Comparison of ENCODE assay signal across 9 cellular contexts in genomic region chr13:26707122-26708006, GRCh38.
DNase-seq lines count a peak whose midpoint lies in the region; ATAC-seq lines count a peak whose summit lies in the region.
"Had no signal": no experiment of that assay in that cellular context is flagged by ENCODE, and none has a peak within 500 bp of the region (broad histone marks: within the 10 kb centered on the region; RNA-seq: fewer than 3 reads in every experiment).

No MANE protein-coding gene starts in this region.

- no peaks in the 10 kb centered on the region for H3K9me3 Mint-ChIP-seq in activated naive CD4-positive, alpha-beta T cell treated with anti-CD3 and anti-CD28 coated beads, Interleukin-2, amount 10 ng/mL, durations not matched to agents 7 days and 5 days
- H3K9me3 Mint-ChIP-seq: T-helper 1 cell treated with Interleukin-12 subunit alpha and Interleukin-12 subunit beta and Interleukin-4 antibody, amounts not matched to agents 30 μg/mL and 1 μg/mL, for 36 hours had no signal

- no peaks in the 10 kb centered on the region for H3K4me1 Mint-ChIP-seq in activated naive CD4-positive, alpha-beta T cell treated with anti-CD3 and anti-CD28 coated beads, Interleukin-2, amount 10 ng/mL, durations not matched to agents 7 days and 5 days

- peaks cover 4% of the 10 kb centered on the region for H3K27me3 Mint-ChIP-seq in activated naive CD4-positive, alpha-beta T cell treated with anti-CD3 and anti-CD28 coated beads, Interleukin-2, amount 10 ng/mL, durations not matched to agents 7 days and 5 days

- no peaks in the 10 kb centered on the region for H3K36me3 Mint-ChIP-seq in activated naive CD4-positive, alpha-beta T cell treated with anti-CD3 and anti-CD28 coated beads, Interleukin-2, amount 10 ng/mL, durations not matched to agents 7 days and 5 days

- peak; percentile 75 for DNase-seq in DMS153 (lab: John Stamatoyannopoulos, UW)
- DNase-seq in NCI-H524 (lab: John Stamatoyannopoulos, UW), result peak; percentile 85 to 95
- DNase-seq in activated naive CD4-positive, alpha-beta T cell treated with anti-CD3 and anti-CD28 coated beads, Interleukin-2, amount 10 ng/mL, durations not matched to agents 7 days and 5 days, result peak; percentile 59
- DNase-seq in glomerular visceral epithelial cell (ENCODE audit: extremely low spot score), result peak; percentile 40
- DNase-seq in pons (ENCODE audit: low spot score), result peak; percentile 70

- H3K27ac Mint-ChIP-seq in activated naive CD4-positive, alpha-beta T cell treated with anti-CD3 and anti-CD28 coated beads, Interleukin-2, amount 10 ng/mL, durations not matched to agents 7 days and 5 days, result no peak overlapping the region
- H3K27ac Mint-ChIP-seq: T-helper 1 cell treated with Interleukin-12 subunit alpha and Interleukin-12 subunit beta and Interleukin-4 antibody, amounts not matched to agents 30 μg/mL and 1 μg/mL, for 36 hours had no signal

- H3K4me3 Mint-ChIP-seq in activated naive CD4-positive, alpha-beta T cell treated with anti-CD3 and anti-CD28 coated beads, Interleukin-2, amount 10 ng/mL, durations not matched to agents 7 days and 5 days, result no peak overlapping the region
- H3K4me3 Mint-ChIP-seq: T-helper 1 cell treated with Interleukin-12 subunit alpha and Interleukin-12 subunit beta and Interleukin-4 antibody, amounts not matched to agents 30 μg/mL and 1 μg/mL, for 36 hours had no signal

- CTCF ChIA-PET in activated naive CD4-positive, alpha-beta T cell treated with anti-CD3 and anti-CD28 coated beads, Interleukin-2, amount 10 ng/mL, durations not matched to agents 7 days and 5 days (lab: Charles Lee), result interaction anchor here (1.0 to 6.5 kb wide), 6 partner anchors 9 to 223 kb away, joined by 3 to 56 read pairs (median 6); no protein-coding TSS in a partner anchor

- ATAC-seq in HG03460 (IDR thresholded peaks at IDR 0.05; ENCODE audit: unreplicated experiment) (peak; percentile 62), GM18870 (IDR thresholded peaks at IDR 0.05; ENCODE audit: unreplicated experiment) (no peak), GM21390 (IDR thresholded peaks at IDR 0.05; ENCODE audit: unreplicated experiment) (no peak)

Comparison
In these comparisons a context has a peak if more than half of its experiments do, and no peak if none do; other contexts are left out.
1. DNase-seq: peak in every context shown above with its lines; median percentile 90 in NCI-H524; 75 in DMS153; 70 in pons; 59 in activated naive CD4-positive, alpha-beta T cell treated with anti-CD3 and anti-CD28 coated beads, Interleukin-2, amount 10 ng/mL, durations not matched to agents 7 days and 5 days; 40 in glomerular visceral epithelial cell.